8 cellular contexts compared by ENCODE assay signal in the genomic region with DNA sequence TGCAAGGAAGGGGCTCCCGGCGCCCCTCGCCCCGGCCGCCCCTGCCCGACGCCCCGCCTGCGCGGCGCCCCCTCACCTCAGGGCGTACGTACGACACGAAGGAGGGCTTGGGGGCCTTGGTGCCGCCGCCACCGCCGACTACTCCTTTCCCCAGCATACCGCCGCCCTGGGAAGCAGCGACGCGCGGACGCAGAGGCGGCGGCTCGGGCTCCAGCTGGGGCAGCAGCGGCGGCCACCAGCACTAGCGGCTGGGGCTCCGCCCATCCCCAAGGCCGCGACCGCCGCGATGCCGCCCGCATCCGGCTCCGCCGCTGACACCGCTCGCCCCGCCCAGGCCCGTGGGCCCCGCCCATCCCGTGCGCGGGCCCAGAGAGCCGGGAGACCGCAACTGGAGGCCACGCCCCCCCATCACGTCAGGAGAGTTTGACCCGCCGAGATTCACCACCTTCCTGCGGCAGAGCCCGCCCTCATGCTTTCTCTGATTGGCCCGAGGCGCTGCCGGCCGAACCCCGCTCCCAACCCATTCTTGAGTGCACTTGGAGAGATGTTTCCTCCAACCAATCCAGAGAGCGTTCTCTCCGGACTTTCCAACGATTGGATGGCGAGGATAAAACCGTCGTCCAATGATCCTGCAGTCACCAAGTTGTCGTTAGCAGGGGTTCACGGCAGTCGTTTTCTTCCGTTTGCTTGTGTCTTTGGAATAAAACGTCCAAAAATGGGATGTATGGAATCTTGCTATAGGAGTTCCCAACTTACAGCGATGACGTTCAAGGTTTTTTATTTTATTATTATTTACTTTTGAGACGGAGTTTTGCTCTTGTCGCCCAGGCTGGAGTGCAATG. TPM values are rescaled to one million over a fixed set of nuclear protein-coding genes. Genes with fewer than 3 reads are reported as not detected.
A peak's percentile ranks its signal among the peaks of the same experiment; 100 is the strongest.
DNase-seq lines count a peak whose midpoint lies in the region; ATAC-seq, FAIRE-seq and TF ChIP-seq lines count a peak whose summit lies in the region.

MTMR12 (minus strand) TSS at position 258 of the 842 bp plus-strand sequence; CDS start at position 157, 101 bp downstream.

- peak within 1 kb of the TSS; percentile 89 to 98 (median 96) for H3K27ac Mint-ChIP-seq in naive thymus-derived CD8-positive, alpha-beta T cell

- no peaks in the 10 kb centered on the region for H3K9me2 ChIP-seq in Loucy (replicated peaks; ENCODE audit: low read depth, low read length)

- H3K9ac ChIP-seq in Loucy (ENCODE audit: low read depth, low read length, poor library complexity, severe bottlenecking), result peak within 1 kb of the TSS; percentile 78

- no peaks in the 10 kb centered on the region for H3K9me3 Mint-ChIP-seq in naive thymus-derived CD8-positive, alpha-beta T cell

- peak; percentile 96 for FAIRE-seq in H54 (lab: Jason Lieb, UNC)

- no peaks in the 10 kb centered on the region for H3K27me3 ChIP-seq in Loucy (ENCODE audit: insufficient read depth, low read length, poor library complexity, severe bottlenecking)

- peak within 1 kb of the TSS; percentile 83 to 98 (median 90) for H3K4me3 Mint-ChIP-seq in naive thymus-derived CD8-positive, alpha-beta T cell

- peak within 1 kb of the TSS; percentile 80 for H2AFZ ChIP-seq in Loucy (ENCODE audit: low read length)

- no peaks in the 10 kb centered on the region for H3K9me3 ChIP-seq in Loucy (ENCODE audit: insufficient read depth, low read depth, low read length)

- no peak for TF ChIP-seq CTCF in Loucy (conservative IDR thresholded peaks at IDR 0.05; ENCODE audit: low read length)
- TF ChIP-seq CTCF in fibroblast of mammary gland (conservative IDR thresholded peaks at IDR 0.05; ENCODE audit: control insufficient read depth, insufficient read depth, low read depth, low read length), result no peak

- peak within 1 kb of the TSS; percentile 98 for H3K4me2 ChIP-seq in Loucy (ENCODE audit: low read depth, low read length, poor library complexity, severe bottlenecking)

- TF ChIP-seq POLR2A in H54 (IDR thresholded peaks at IDR 0.05; ENCODE audit: low read depth, low read length) (peak; percentile 96), Raji (IDR thresholded peaks at IDR 0.05; ENCODE audit: insufficient read depth, low read depth, low read length) (peak; percentile 78)

- H3F3A ChIP-seq in Loucy (ENCODE audit: low read depth), result peaks cover 6% of the 10 kb centered on the region; the same call in 1 of the 2 replicates

- POLR2A ChIA-PET in naive thymus-derived CD8-positive, alpha-beta T cell (lab: Charles Lee), result interaction anchor here (0.7 to 2.1 kb wide), 5 partner anchors 15 to 277 kb away, joined by 3 to 8 read pairs (median 3); partner anchors contain the start of gene GOLPH3

- peaks cover 14% of the 10 kb centered on the region for H3K79me2 ChIP-seq in Loucy (ENCODE audit: insufficient read depth, low read length)

- DNase-seq in EL (peak; percentile 100), H54 (ENCODE audit: insufficient read length, low spot score) (peak; percentile 99), fibroblast of mammary gland (ENCODE audit: low read depth) (peak; percentile 98)
- peak; percentile 100 for DNase-seq in activated T-helper 9 cell treated with anti-CD3 and anti-CD28 coated beads, Interleukin-2, amount 50 U/mL, for 16 hours (ENCODE audit: low read depth)
- DNase-seq in naive thymus-derived CD8-positive, alpha-beta T cell, result peak; percentile 98 to 100 (median 100)
- peak; percentile 97 to 100 (median 99) for DNase-seq in stimulated activated naive CD4-positive, alpha-beta T cell (lab: John Stamatoyannopoulos, UW)

- H3K4me3 ChIP-seq in Loucy (ENCODE audit: low read length, poor library complexity, severe bottlenecking) (peak within 1 kb of the TSS; percentile 85), fibroblast of mammary gland (ENCODE audit: control insufficient read depth, low read depth, low read length) (peak within 1 kb of the TSS; percentile 77)

- peaks cover 26% of the 10 kb centered on the region for H3K4me1 ChIP-seq in Loucy (ENCODE audit: insufficient read depth, low read length, poor library complexity, severe bottlenecking)

- peaks cover 0 to 14% (median 0%) of the 10 kb centered on the region in 3 donors for H3K36me3 Mint-ChIP-seq in naive thymus-derived CD8-positive, alpha-beta T cell

- peaks cover 0 to 2% (median 0%) of the 10 kb centered on the region in 5 donors for H3K27me3 Mint-ChIP-seq in naive thymus-derived CD8-positive, alpha-beta T cell

- H3K4me1 Mint-ChIP-seq in naive thymus-derived CD8-positive, alpha-beta T cell, result peaks cover 19 to 43% (median 42%) of the 10 kb centered on the region in 4 donors

- peak; percentile 92 to 93 for ATAC-seq in naive thymus-derived CD8-positive, alpha-beta T cell

- H4K20me1 ChIP-seq in Loucy (ENCODE audit: insufficient read depth, low read length, poor library complexity, severe bottlenecking), result peaks cover 27% of the 10 kb centered on the region

- H3K36me3 ChIP-seq in Loucy (ENCODE audit: insufficient read depth, low read length), result no peaks in the 10 kb centered on the region

RNA-seq across cellular contexts. Expression of gene MTMR12, which starts in this region (rescaled TPM):
- 10 to 100 TPM; 25.4 to 32.5 TPM for total RNA-seq in naive thymus-derived CD8-positive, alpha-beta T cell
- polyA plus RNA-seq in naive thymus-derived CD8-positive, alpha-beta T cell, result 10 to 100 TPM; 14.2 to 17.2 (median 14.3) TPM

Comparison
In these comparisons a context has a peak if more than half of its experiments do, and no peak if none do; other contexts are left out.
1. Peak in every context shown above with its lines: DNase-seq, ATAC-seq and H3K4me3 ChIP-seq.